ENCODE assay signal across 1 cellular context in genomic region chr2:56183643-56184499, GRCh38.
TF ChIP-seq lines count a peak whose summit lies in the region.

Gene CCDC85A, plus strand, starts transcription at chr2:56183990. Its CDS starts 635 bp downstream, at chr2:56184625.

TF ChIP-seq in H1, 55 proteins besides CTCF, POLR2A, EP300 and RAD21:
- TF ChIP-seq SIN3A (conservative IDR thresholded peaks at IDR 0.05 in 1 of 2, IDR thresholded peaks at IDR 0.05 in 1 of 2; ENCODE audit: low read depth in 1 of 2, low read length in 2 of 2) (peak; percentile 52 to 61; a peak in 1 of 4 replicates), EGR1 (IDR thresholded peaks at IDR 0.05; ENCODE audit: borderline replicate concordance, low read depth, low read length) (0 out of 2 replicates have a peak, but pooled peaks have one; percentile 13), RXRA (IDR thresholded peaks at IDR 0.05; ENCODE audit: insufficient read depth, low read depth, low read length) (no peak), TBP (IDR thresholded peaks at IDR 0.05; ENCODE audit: low read depth, low read length) (no peak), BRCA1 (IDR thresholded peaks at IDR 0.05; ENCODE audit: low read depth, low read length) (no peak), E2F6 (IDR thresholded peaks at IDR 0.05) (no peak), TAF1 (IDR thresholded peaks at IDR 0.05; ENCODE audit: low read depth, low read length) (no peak), USF2 (IDR thresholded peaks at IDR 0.05; ENCODE audit: low read length) (no peak), RBBP5 (IDR thresholded peaks at IDR 0.05; ENCODE audit: borderline replicate concordance, low read depth, low read length) (0 out of 2 replicates have a peak, but pooled peaks have one; percentile 44), JUN (IDR thresholded peaks at IDR 0.05; ENCODE audit: low read depth, low read length) (no peak), MAFK (IDR thresholded peaks at IDR 0.05; ENCODE audit: low read depth, low read length) (no peak), KDM4A (IDR thresholded peaks at IDR 0.05; ENCODE audit: low read depth, low read length, severe bottlenecking) (peak; percentile 74), EZH2 (IDR thresholded peaks at IDR 0.05; ENCODE audit: low read depth, low read length, severe bottlenecking) (peak; percentile 51), TAF7 (optimal IDR thresholded peaks at IDR 0.05; ENCODE audit: borderline replicate concordance, low read depth, low read length) (no peak), ASH2L (IDR thresholded peaks at IDR 0.05; ENCODE audit: low read length) (peak; percentile 75), SUZ12 (IDR thresholded peaks at IDR 0.05; ENCODE audit: low read length) (peak; percentile 52), SIRT6 (IDR thresholded peaks at IDR 0.05; ENCODE audit: low read length) (no peak)
TF ChIP-seq in H1: peak in this region for 7.
